In genomic region chr7:149126662-149127321, GRCh38 we compare ENCODE assay signal across 8 cellular contexts. TPM values are rescaled to one million over a fixed set of nuclear protein-coding genes. Genes with fewer than 3 reads are reported as not detected.
DNase-seq lines count a peak whose midpoint lies in the region; ATAC-seq and TF ChIP-seq lines count a peak whose summit lies in the region.

No MANE protein-coding gene starts in this region.

- no TSS peak for BruUV-seq in PC-3 (replicated peaks; lab: Mats Ljungman, UMichigan)

- H3K79me2 ChIP-seq in PC-3 (ENCODE audit: low read length): peaks cover 40% of the 10 kb centered on the region

- H3K9ac ChIP-seq in PC-3 (ENCODE audit: low read length): peak overlapping the region; percentile 99

- CTCF ChIA-PET in PC-3 (lab: Charles Lee): interaction anchor here (0.7 to 0.8 kb wide), 2 partner anchors 61 to 73 kb away, joined by 3 read pairs; no protein-coding TSS in a partner anchor

- H3K4me3 ChIP-seq in PC-3 (ENCODE audit: low read length) (peak overlapping the region; percentile 100), thoracic aorta (peak overlapping the region; percentile 95)

- intact Hi-C loops in PC-3 (cut with micrococcal nuclease): loop anchor here (1.0 to 2.0 kb wide), 4 partner anchors 21 to 98 kb away; partner anchors contain the start of genes PDIA4, ZNF398 and ZNF786

- H3K36me3 ChIP-seq in PC-3 (ENCODE audit: low read depth, low read length) (peaks cover 15% of the 10 kb centered on the region), thoracic aorta (no peaks in the 10 kb centered on the region)

- ATAC-seq in GM19025 (IDR thresholded peaks at IDR 0.05; ENCODE audit: low read depth, unreplicated experiment) (peak; percentile 28), HG03280 (IDR thresholded peaks at IDR 0.05; ENCODE audit: unreplicated experiment) (peak; percentile 41), PC-3 (peak; percentile 61), thoracic aorta (ENCODE audit: insufficient number of reproducible peaks, low FRiP score, low read depth) (peak; percentile 52)

- peaks cover 5% of the 10 kb centered on the region for H3K4me1 ChIP-seq in PC-3 (ENCODE audit: insufficient read depth, low read length)
- peaks cover 7 to 15% of the 10 kb centered on the region in 2 donors for H3K4me1 ChIP-seq in thoracic aorta (ENCODE audit: control insufficient read depth in 1 of 2, low read depth in 2 of 2)

- DNase-seq in Ammon's horn (ENCODE audit: low spot score) (peak; percentile 33), PC-3 (peak; percentile 28), germinal center (ENCODE audit: low spot score) (peak; percentile 71), occipital lobe (lab: John Stamatoyannopoulos, UW) (peak; percentile 34), thoracic aorta (ENCODE audit: low spot score) (peak; percentile 2)
- peak; percentile 56 for DNase-seq in activated T-helper 9 cell treated with anti-CD3 and anti-CD28 coated beads, Interleukin-2, amount 50 U/mL, for 16 hours (ENCODE audit: low read depth)

- no peaks in the 10 kb centered on the region for H3K9me2 ChIP-seq in PC-3 (replicated peaks; ENCODE audit: low read length)

- H2AFZ ChIP-seq in PC-3 (ENCODE audit: low read length): peak overlapping the region; percentile 86

- no peaks in the 10 kb centered on the region for H3F3A ChIP-seq in PC-3 (ENCODE audit: low read length, unreplicated experiment)

- H3K4me2 ChIP-seq in PC-3 (ENCODE audit: low read length): peak overlapping the region; percentile 93

- POLR2A ChIA-PET in PC-3 (lab: Charles Lee; ENCODE audit: unreplicated experiment): interaction anchor here (0.6 kb wide), 1 partner anchor 73 kb away, joined by 7 read pairs; no protein-coding TSS in a partner anchor

- TF ChIP-seq CTCF in PC-3 (conservative IDR thresholded peaks at IDR 0.05; ENCODE audit: low read depth, low read length) (no peak), thoracic aorta (IDR thresholded peaks at IDR 0.05) (no peak)

- H3K27ac ChIP-seq in PC-3 (ENCODE audit: low read length): peak overlapping the region; percentile 57
- H3K27ac ChIP-seq in thoracic aorta: peak overlapping the region; percentile 96 to 98

- H3K27me3 ChIP-seq in PC-3 (ENCODE audit: low read length) (no peaks in the 10 kb centered on the region), thoracic aorta (replicated peaks; ENCODE audit: insufficient read depth) (no peaks in the 10 kb centered on the region)

- no peaks in the 10 kb centered on the region for H4K20me1 ChIP-seq in PC-3 (ENCODE audit: low read length)

- peaks cover 11% of the 10 kb centered on the region; the same call in 1 of the 2 replicates for H3K9me3 ChIP-seq in PC-3 (ENCODE audit: low read length)
- H3K9me3 ChIP-seq in thoracic aorta: no peaks in the 10 kb centered on the region

RNA-seq across cellular contexts. Expression of gene ZNF425, which starts 0.7 kb away (rescaled TPM):
- total RNA-seq in PC-3 (2014; rRNA removed): 1.6 and 2.0 TPM in 2 replicates
- total RNA-seq in occipital lobe: 5.1 TPM
- total RNA-seq in thoracic aorta: 1 to 10 TPM; 3.1 to 3.4 TPM

RNA-seq across cellular contexts. Expression of gene ZNF398, which starts 20.5 kb away (rescaled TPM):
- total RNA-seq in PC-3 (2014; rRNA removed): 8.2 and 9.1 TPM in 2 replicates
- 25.7 TPM for total RNA-seq in occipital lobe
- 10 to 100 TPM; 16.2 to 31.5 TPM for total RNA-seq in thoracic aorta

RNA-seq across cellular contexts. Expression of gene ZNF786, which starts 36.3 kb away (rescaled TPM):
- 4.2 and 6.3 TPM in 2 replicates for total RNA-seq in PC-3 (2014; rRNA removed)
- total RNA-seq in occipital lobe: 12.6 TPM
- 10 to 100 TPM in 1 of 2 donors, 1 to 10 TPM in 1; 9.2 to 11.4 TPM for total RNA-seq in thoracic aorta

Comparison
In these comparisons a context has a peak if more than half of its experiments do, and no peak if none do; other contexts are left out.
1. Peak in every context shown above with its lines: DNase-seq, ATAC-seq, H3K4me3 ChIP-seq and H3K27ac ChIP-seq.
2. DNase-seq: peak in every context shown above with its lines; median percentile 71 in germinal center; 56 in activated T-helper 9 cell treated with anti-CD3 and anti-CD28 coated beads, Interleukin-2, amount 50 U/mL, for 16 hours; 34 in occipital lobe; 33 in Ammon's horn; 28 in PC-3; 2 in thoracic aorta.